1 cellular context compared by ENCODE assay signal in genomic region chr22:41403532-41404318, GRCh38.
TF ChIP-seq lines count a peak whose summit lies in the region.

No MANE protein-coding gene starts in this region.

TF ChIP-seq in HepG2, 621 proteins besides CTCF, POLR2A, EP300 and RAD21 (continued from another document and continues in another):
- TF ChIP-seq FIP1L1 (IDR thresholded peaks at IDR 0.05; ENCODE audit: borderline replicate concordance, insufficient read depth, low read depth, low read length) (no peak), STAT5B (CRISPR knock-in tag; IDR thresholded peaks at IDR 0.05) (no peak), GPBP1L1 (CRISPR knock-in tag; IDR thresholded peaks at IDR 0.05) (no peak), ZNF224 (CRISPR knock-in tag; IDR thresholded peaks at IDR 0.05) (no peak), SMARCE1 (IDR thresholded peaks at IDR 0.05; ENCODE audit: borderline replicate concordance) (no peak), GATA4 (IDR thresholded peaks at IDR 0.05; ENCODE audit: borderline replicate concordance, low read depth) (no peak), MNT (IDR thresholded peaks at IDR 0.05) (no peak), PHB2 (IDR thresholded peaks at IDR 0.05; ENCODE audit: partially characterized antibody) (no peak), ZNF205 (CRISPR knock-in tag; IDR thresholded peaks at IDR 0.05) (no peak), SCMH1 (CRISPR knock-in tag; IDR thresholded peaks at IDR 0.05; ENCODE audit: borderline replicate concordance) (no peak), PRPF4 (IDR thresholded peaks at IDR 0.05; ENCODE audit: low read depth, low read length, poor library complexity, severe bottlenecking) (no peak), ZNF740 (CRISPR knock-in tag; IDR thresholded peaks at IDR 0.05) (no peak), ZNF331 (CRISPR knock-in tag; IDR thresholded peaks at IDR 0.05) (peak; percentile 62; the same call in 1 of the 2 replicates), MEF2D (CRISPR knock-in tag; IDR thresholded peaks at IDR 0.05) (peak; percentile 65; the same call in 1 of the 2 replicates), CENPX (CRISPR knock-in tag; IDR thresholded peaks at IDR 0.05) (no peak), ZNF790 (CRISPR knock-in tag; IDR thresholded peaks at IDR 0.05; ENCODE audit: borderline replicate concordance) (no peak), ZNF326 (CRISPR knock-in tag; IDR thresholded peaks at IDR 0.05; ENCODE audit: borderline replicate concordance) (0 out of 2 replicates have a peak, but pooled peaks have one; percentile 57), JARID2 (CRISPR knock-in tag; IDR thresholded peaks at IDR 0.05; ENCODE audit: insufficient replicate concordance) (no peak), KLF11 (CRISPR knock-in tag; IDR thresholded peaks at IDR 0.05) (no peak), HBP1 (CRISPR knock-in tag; IDR thresholded peaks at IDR 0.05; ENCODE audit: low read depth) (no peak), ZNF253 (CRISPR knock-in tag; IDR thresholded peaks at IDR 0.05; ENCODE audit: borderline replicate concordance) (no peak), ZFP37 (CRISPR knock-in tag; IDR thresholded peaks at IDR 0.05; ENCODE audit: borderline replicate concordance) (no peak), FOXC1 (CRISPR knock-in tag; IDR thresholded peaks at IDR 0.05; ENCODE audit: borderline replicate concordance) (no peak), IKZF1 (IDR thresholded peaks at IDR 0.05) (no peak), DNMT3B (CRISPR knock-in tag; conservative IDR thresholded peaks at IDR 0.05) (no peak), BATF2 (CRISPR knock-in tag; IDR thresholded peaks at IDR 0.05) (no peak), EED (CRISPR knock-in tag; IDR thresholded peaks at IDR 0.05) (no peak), RAD51 (IDR thresholded peaks at IDR 0.05; ENCODE audit: borderline replicate concordance) (no peak), HDAC1 (CRISPR knock-in tag; IDR thresholded peaks at IDR 0.05) (peak; percentile 36; the same call in 1 of the 2 replicates), PHF5A (CRISPR knock-in tag; IDR thresholded peaks at IDR 0.05; ENCODE audit: low read depth, unreplicated experiment) (no peak), ZNF10 (CRISPR knock-in tag; IDR thresholded peaks at IDR 0.05; ENCODE audit: borderline replicate concordance, low read depth) (no peak), ZNF17 (CRISPR knock-in tag; IDR thresholded peaks at IDR 0.05) (no peak), HDAC2 (CRISPR knock-in tag; IDR thresholded peaks at IDR 0.05) (peak; percentile 62; the same call in 1 of the 2 replicates), ZNF766 (CRISPR knock-in tag; IDR thresholded peaks at IDR 0.05; ENCODE audit: borderline replicate concordance) (no peak), PPARG (CRISPR knock-in tag; conservative IDR thresholded peaks at IDR 0.05) (0 out of 2 replicates have a peak, but pooled peaks have one; percentile 19), ELF3 (CRISPR knock-in tag; IDR thresholded peaks at IDR 0.05) (no peak), GPN1 (CRISPR knock-in tag; IDR thresholded peaks at IDR 0.05; ENCODE audit: borderline replicate concordance) (peak; percentile 72; the same call in 1 of the 2 replicates), ZNF878 (CRISPR knock-in tag; IDR thresholded peaks at IDR 0.05) (no peak), E2F2 (CRISPR knock-in tag; IDR thresholded peaks at IDR 0.05; ENCODE audit: borderline replicate concordance) (no peak), ASH2L (IDR thresholded peaks at IDR 0.05; ENCODE audit: insufficient read length, low read depth, low read length) (no peak), ZBTB46 (CRISPR knock-in tag; IDR thresholded peaks at IDR 0.05; ENCODE audit: borderline replicate concordance) (peak; percentile 72; the same call in 1 of the 2 replicates)
- TF ChIP-seq, protein P1, sequence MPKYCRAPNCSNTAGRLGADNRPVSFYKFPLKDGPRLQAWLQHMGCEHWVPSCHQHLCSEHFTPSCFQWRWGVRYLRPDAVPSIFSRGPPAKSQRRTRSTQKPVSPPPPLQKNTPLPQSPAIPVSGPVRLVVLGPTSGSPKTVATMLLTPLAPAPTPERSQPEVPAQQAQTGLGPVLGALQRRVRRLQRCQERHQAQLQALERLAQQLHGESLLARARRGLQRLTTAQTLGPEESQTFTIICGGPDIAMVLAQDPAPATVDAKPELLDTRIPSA (CRISPR knock-in tag; IDR thresholded peaks at IDR 0.05; ENCODE audit: borderline replicate concordance): no peak
- TF ChIP-seq, protein P2, sequence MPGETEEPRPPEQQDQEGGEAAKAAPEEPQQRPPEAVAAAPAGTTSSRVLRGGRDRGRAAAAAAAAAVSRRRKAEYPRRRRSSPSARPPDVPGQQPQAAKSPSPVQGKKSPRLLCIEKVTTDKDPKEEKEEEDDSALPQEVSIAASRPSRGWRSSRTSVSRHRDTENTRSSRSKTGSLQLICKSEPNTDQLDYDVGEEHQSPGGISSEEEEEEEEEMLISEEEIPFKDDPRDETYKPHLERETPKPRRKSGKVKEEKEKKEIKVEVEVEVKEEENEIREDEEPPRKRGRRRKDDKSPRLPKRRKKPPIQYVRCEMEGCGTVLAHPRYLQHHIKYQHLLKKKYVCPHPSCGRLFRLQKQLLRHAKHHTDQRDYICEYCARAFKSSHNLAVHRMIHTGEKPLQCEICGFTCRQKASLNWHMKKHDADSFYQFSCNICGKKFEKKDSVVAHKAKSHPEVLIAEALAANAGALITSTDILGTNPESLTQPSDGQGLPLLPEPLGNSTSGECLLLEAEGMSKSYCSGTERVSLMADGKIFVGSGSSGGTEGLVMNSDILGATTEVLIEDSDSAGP (CRISPR knock-in tag; IDR thresholded peaks at IDR 0.05; ENCODE audit: borderline replicate concordance): peak; percentile 58; the same call in 1 of the 2 replicates
- TF ChIP-seq, protein P3, sequence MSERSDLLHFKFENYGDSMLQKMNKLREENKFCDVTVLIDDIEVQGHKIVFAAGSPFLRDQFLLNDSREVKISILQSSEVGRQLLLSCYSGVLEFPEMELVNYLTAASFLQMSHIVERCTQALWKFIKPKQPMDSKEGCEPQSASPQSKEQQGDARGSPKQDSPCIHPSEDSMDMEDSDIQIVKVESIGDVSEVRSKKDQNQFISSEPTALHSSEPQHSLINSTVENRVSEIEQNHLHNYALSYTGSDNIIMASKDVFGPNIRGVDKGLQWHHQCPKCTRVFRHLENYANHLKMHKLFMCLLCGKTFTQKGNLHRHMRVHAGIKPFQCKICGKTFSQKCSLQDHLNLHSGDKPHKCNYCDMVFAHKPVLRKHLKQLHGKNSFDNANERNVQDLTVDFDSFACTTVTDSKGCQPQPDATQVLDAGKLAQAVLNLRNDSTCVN (CRISPR knock-in tag; IDR thresholded peaks at IDR 0.05; ENCODE audit: borderline replicate concordance): peak; percentile 77
- TF ChIP-seq, protein P4, sequence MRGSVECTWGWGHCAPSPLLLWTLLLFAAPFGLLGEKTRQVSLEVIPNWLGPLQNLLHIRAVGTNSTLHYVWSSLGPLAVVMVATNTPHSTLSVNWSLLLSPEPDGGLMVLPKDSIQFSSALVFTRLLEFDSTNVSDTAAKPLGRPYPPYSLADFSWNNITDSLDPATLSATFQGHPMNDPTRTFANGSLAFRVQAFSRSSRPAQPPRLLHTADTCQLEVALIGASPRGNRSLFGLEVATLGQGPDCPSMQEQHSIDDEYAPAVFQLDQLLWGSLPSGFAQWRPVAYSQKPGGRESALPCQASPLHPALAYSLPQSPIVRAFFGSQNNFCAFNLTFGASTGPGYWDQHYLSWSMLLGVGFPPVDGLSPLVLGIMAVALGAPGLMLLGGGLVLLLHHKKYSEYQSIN (CRISPR knock-in tag; IDR thresholded peaks at IDR 0.05; ENCODE audit: borderline replicate concordance): no peak
- TF ChIP-seq, protein P5, sequence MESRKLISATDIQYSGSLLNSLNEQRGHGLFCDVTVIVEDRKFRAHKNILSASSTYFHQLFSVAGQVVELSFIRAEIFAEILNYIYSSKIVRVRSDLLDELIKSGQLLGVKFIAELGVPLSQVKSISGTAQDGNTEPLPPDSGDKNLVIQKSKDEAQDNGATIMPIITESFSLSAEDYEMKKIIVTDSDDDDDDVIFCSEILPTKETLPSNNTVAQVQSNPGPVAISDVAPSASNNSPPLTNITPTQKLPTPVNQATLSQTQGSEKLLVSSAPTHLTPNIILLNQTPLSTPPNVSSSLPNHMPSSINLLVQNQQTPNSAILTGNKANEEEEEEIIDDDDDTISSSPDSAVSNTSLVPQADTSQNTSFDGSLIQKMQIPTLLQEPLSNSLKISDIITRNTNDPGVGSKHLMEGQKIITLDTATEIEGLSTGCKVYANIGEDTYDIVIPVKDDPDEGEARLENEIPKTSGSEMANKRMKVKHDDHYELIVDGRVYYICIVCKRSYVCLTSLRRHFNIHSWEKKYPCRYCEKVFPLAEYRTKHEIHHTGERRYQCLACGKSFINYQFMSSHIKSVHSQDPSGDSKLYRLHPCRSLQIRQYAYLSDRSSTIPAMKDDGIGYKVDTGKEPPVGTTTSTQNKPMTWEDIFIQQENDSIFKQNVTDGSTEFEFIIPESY (CRISPR knock-in tag; IDR thresholded peaks at IDR 0.05): peak; percentile 71
